In the genomic region with DNA sequence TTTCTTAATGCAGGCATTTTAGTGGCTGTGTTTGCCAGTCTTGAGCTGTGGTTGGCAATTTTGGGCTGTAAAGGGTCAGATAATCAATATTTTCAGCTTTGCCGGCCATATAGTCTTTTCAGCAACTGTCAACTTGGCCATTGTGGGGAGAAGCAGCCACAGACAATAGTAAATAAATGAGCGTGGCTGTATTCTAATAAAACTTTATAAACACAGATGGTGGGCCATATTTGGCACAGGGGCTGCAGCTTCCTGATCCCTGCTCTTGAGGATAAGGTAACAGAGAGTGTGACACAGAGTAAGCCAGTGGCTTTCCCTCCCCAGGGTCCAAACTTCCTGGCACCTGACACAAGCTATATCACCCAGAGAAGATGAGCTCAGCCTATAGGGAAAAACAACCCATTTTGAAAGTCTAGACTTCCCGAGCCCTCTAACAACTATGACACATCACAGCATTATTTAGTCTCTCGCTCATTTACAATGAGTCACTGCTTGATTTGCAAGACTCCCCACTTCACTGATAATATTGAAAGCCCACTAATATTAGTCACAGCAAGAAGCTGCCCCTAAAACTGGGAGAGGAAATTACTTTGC, we compare ENCODE assay signal across 8 cellular contexts.
A peak's percentile ranks its signal among the peaks of the same experiment; 100 is the strongest.
DNase-seq lines count a peak whose midpoint lies in the region; ATAC-seq and TF ChIP-seq lines count a peak whose summit lies in the region.

No MANE protein-coding gene starts in this region.

- no peaks in the 10 kb centered on the region for H3K27me3 ChIP-seq in fibroblast of lung (ENCODE audit: control insufficient read depth, insufficient read depth, low read length)
- H3K27me3 ChIP-seq in adrenal gland: no peaks in the 10 kb centered on the region

- H2AFZ ChIP-seq in fibroblast of lung (ENCODE audit: low read length): no peak overlapping the region

- DNase-seq in AG09319 (ENCODE audit: extremely low read depth, low read depth) (peak; percentile 0), LHCN-M2 (ENCODE audit: low read depth) (peak; percentile 54), fibroblast of lung (ENCODE audit: low read depth in 2 of 2) (peak; percentile 62 to 99), pons (ENCODE audit: low spot score) (no peak), adrenal gland (no peak), NCI-H2196 (lab: John Stamatoyannopoulos, UW; ENCODE audit: unreplicated experiment) (no peak)
- DNase-seq in activated CD4-positive, alpha-beta T cell treated with anti-CD3 and anti-CD28 coated beads for 48 hours: no peak

- H3K9ac ChIP-seq in fibroblast of lung (ENCODE audit: insufficient read depth, low read length): no peak overlapping the region

- intact Hi-C loops in adrenal gland (cut with DNase I): no loop called here

- H3K4me1 ChIP-seq in fibroblast of lung (ENCODE audit: control insufficient read depth, extremely low read depth, insufficient read depth, low read length): no peaks in the 10 kb centered on the region
- no peaks in the 10 kb centered on the region for H3K4me1 ChIP-seq in adrenal gland (replicated peaks in 1 of 2)

- H3K9me3 ChIP-seq in fibroblast of lung (ENCODE audit: control insufficient read depth, insufficient read depth, low read depth, low read length) (no peaks in the 10 kb centered on the region), adrenal gland (replicated peaks in 1 of 3) (no peaks in the 10 kb centered on the region)

- H3K36me3 ChIP-seq in fibroblast of lung (ENCODE audit: control insufficient read depth, insufficient read depth, low read length) (no peaks in the 10 kb centered on the region), adrenal gland (replicated peaks in 1 of 2) (no peaks in the 10 kb centered on the region)

- H4K20me1 ChIP-seq in fibroblast of lung (ENCODE audit: control insufficient read depth, extremely low read depth, insufficient read depth, low read length): no peaks in the 10 kb centered on the region

- no peak for TF ChIP-seq POLR2A in adrenal gland (IDR thresholded peaks at IDR 0.05)

- no peaks in the 10 kb centered on the region for H3K79me2 ChIP-seq in fibroblast of lung (ENCODE audit: control insufficient read depth, insufficient read depth, low read length)

- no peak overlapping the region for H3K4me2 ChIP-seq in fibroblast of lung (ENCODE audit: extremely low read depth, insufficient read depth, low read length)

- H3K27ac ChIP-seq in fibroblast of lung (ENCODE audit: insufficient read depth, low read length) (no peak overlapping the region), adrenal gland (no peak overlapping the region)

- WGBS in adrenal gland, 4 donors: 53 to 73% (median 56%) methylated on average over 4 of the region's 4 CpGs

- ATAC-seq in GM19463 (IDR thresholded peaks at IDR 0.05; ENCODE audit: unreplicated experiment): peak; percentile 70

- H3K4me3 ChIP-seq in fibroblast of lung (replicated peaks in 1 of 4; ENCODE audit: control extremely low read depth in 1 of 4, insufficient read depth in 1 of 4, low read depth in 3 of 4, low read length in 4 of 4) (no peak overlapping the region), adrenal gland (no peak overlapping the region)

- TF ChIP-seq CTCF in AG09319 (IDR thresholded peaks at IDR 0.05; ENCODE audit: low read depth, low read length): no peak
- TF ChIP-seq CTCF in fibroblast of lung (conservative IDR thresholded peaks at IDR 0.05 in 1 of 2, IDR thresholded peaks at IDR 0.05 in 1 of 2; ENCODE audit: low read depth in 1 of 2, low read length in 2 of 2): no peak
- no peak for TF ChIP-seq CTCF in adrenal gland (IDR thresholded peaks at IDR 0.05)

Comparison
In these comparisons a context has a peak if more than half of its experiments do, and no peak if none do; other contexts are left out.
1. DNase-seq: peak in AG09319 (single experiment), LHCN-M2 (single experiment) and fibroblast of lung (2 of 2); none in pons (single experiment), adrenal gland (0 of 7), activated CD4-positive, alpha-beta T cell treated with anti-CD3 and anti-CD28 coated beads for 48 hours (single experiment) and NCI-H2196 (single experiment).